In genomic region chr13:33224191-33224590, GRCh38 we compare ENCODE assay signal across 24 cellular contexts.
A peak's percentile ranks its signal among the peaks of the same experiment; 100 is the strongest.
DNase-seq lines count a peak whose midpoint lies in the region; ATAC-seq, FAIRE-seq and TF ChIP-seq lines count a peak whose summit lies in the region.
"Had no signal": no experiment of that assay in that cellular context is flagged by ENCODE, and none has a peak within 500 bp of the region (broad histone marks: within the 10 kb centered on the region; RNA-seq: fewer than 3 reads in every experiment).

No MANE protein-coding gene starts in this region.

- H3K9me3 ChIP-seq in ascending aorta (peaks cover 0 to 4% of the 10 kb centered on the region in 2 donors), keratinocyte (ENCODE audit: control insufficient read depth, low read depth, low read length) (peaks cover 4% of the 10 kb centered on the region), BE2C (peaks cover 5% of the 10 kb centered on the region; the same call in 1 of the 2 replicates)
- H3K9me3 ChIP-seq: A549 had no signal

- no peak overlapping the region for H2AFZ ChIP-seq in keratinocyte (ENCODE audit: control insufficient read depth, low read length)
- H2AFZ ChIP-seq: GM23248 had no signal

- ATAC-seq in GM21515 (IDR thresholded peaks at IDR 0.05; ENCODE audit: unreplicated experiment): no peak
- ATAC-seq: A549 had no signal

- DNase-seq in GM12891 (ENCODE audit: insufficient read length, low spot score) (no peak), ascending aorta (ENCODE audit: low spot score in 2 of 2) (no peak), chondrocyte (ENCODE audit: low spot score) (no peak), keratinocyte (ENCODE audit: low read depth, low spot score) (no peak), progenitor cell of endocrine pancreas (ENCODE audit: low spot score, unreplicated experiment) (no peak), BE2C (no peak)
- no peak for DNase-seq in activated T-cell treated with anti-CD3 and anti-CD28 coated beads, Interleukin-2, amount 50 U/mL, for 48 hours
- DNase-seq: 8988T; ACHN; AML-193; C1 segment of cervical spinal cord; Calu3; CD4-positive, alpha-beta memory T cell; COR-L47; DMS53; DMS79 treated with DMSO at 0.1 percent for 48 hours; GF-D8; GM23248; H7; HCEC 1CT had no signal

- H3K27ac ChIP-seq in ascending aorta: peak overlapping the region; percentile 54 to 57
- no peak overlapping the region for H3K27ac ChIP-seq in keratinocyte (ENCODE audit: control insufficient read depth, insufficient read depth, low read length)
- H3K27ac ChIP-seq: A549, GM23248 had no signal

- dilution Hi-C loops in keratinocyte (cut with MboI; ENCODE audit: extremely low pct_ligation_motif_present, low sequenced_read_pairs): no loop called here

- peak; percentile 23 for FAIRE-seq in GM12891 (lab: Jason Lieb, UNC)
- FAIRE-seq in keratinocyte (lab: Jason Lieb, UNC): peak; percentile 39
- FAIRE-seq: A549, GM12892, H1 had no signal

- H3K27me3 Mint-ChIP-seq in chondrocyte (ENCODE audit: low read depth) (no peaks in the 10 kb centered on the region), progenitor cell of endocrine pancreas (no peaks in the 10 kb centered on the region)
- H3K27me3 Mint-ChIP-seq: CD4-positive, alpha-beta memory T cell had no signal

- H3K4me3 Mint-ChIP-seq in chondrocyte (ENCODE audit: unreplicated experiment) (no peak overlapping the region), progenitor cell of endocrine pancreas (ENCODE audit: low read depth) (no peak overlapping the region)
- H3K4me3 Mint-ChIP-seq: CD4-positive, alpha-beta memory T cell had no signal

- peaks cover 40% of the 10 kb centered on the region for H3K79me2 ChIP-seq in keratinocyte (ENCODE audit: control insufficient read depth, insufficient read depth, low read length)

- peaks cover 3% of the 10 kb centered on the region for H3K36me3 Mint-ChIP-seq in chondrocyte (ENCODE audit: low read depth)
- peaks cover 1% of the 10 kb centered on the region for H3K36me3 Mint-ChIP-seq in progenitor cell of endocrine pancreas (ENCODE audit: insufficient read depth)
- H3K36me3 Mint-ChIP-seq: CD4-positive, alpha-beta memory T cell had no signal

- H3K27me3 ChIP-seq in ascending aorta (no peaks in the 10 kb centered on the region), keratinocyte (ENCODE audit: control insufficient read depth, extremely low read depth, insufficient read depth, low read length) (no peaks in the 10 kb centered on the region), BE2C (no peaks in the 10 kb centered on the region)

- H3K9ac ChIP-seq in keratinocyte (ENCODE audit: control insufficient read depth, extremely low read depth, insufficient read depth, low read length): no peak overlapping the region
- H3K9ac ChIP-seq: GM23248 had no signal

- TF ChIP-seq POLR2A in GM12891 (IDR thresholded peaks at IDR 0.05; ENCODE audit: low read depth, low read length): no peak

- H3K4me3 ChIP-seq in ascending aorta (no peak overlapping the region), keratinocyte (ENCODE audit: control insufficient read depth in 2 of 3, extremely low read depth in 1 of 3, insufficient read depth in 2 of 3, low read depth in 1 of 3, low read length in 3 of 3) (no peak overlapping the region), BE2C (ENCODE audit: low read depth, low read length) (no peak overlapping the region)
- H3K4me3 ChIP-seq: A549, GM23248 had no signal

- peaks cover 2% of the 10 kb centered on the region for H3K9me1 ChIP-seq in keratinocyte (ENCODE audit: control insufficient read depth, extremely low read depth, insufficient read depth, low read length)

- no peak for TF ChIP-seq CTCF in ascending aorta (IDR thresholded peaks at IDR 0.05)
- no peak for TF ChIP-seq CTCF in chondrocyte (IDR thresholded peaks at IDR 0.05)
- TF ChIP-seq CTCF in keratinocyte (optimal IDR thresholded peaks at IDR 0.05 in 1 of 3, IDR thresholded peaks at IDR 0.05 in 1 of 3, conservative IDR thresholded peaks at IDR 0.05 in 1 of 3; ENCODE audit: extremely low read depth in 1 of 3, insufficient read depth in 2 of 3, low read length in 3 of 3): no peak
- no peak for TF ChIP-seq CTCF in progenitor cell of endocrine pancreas (IDR thresholded peaks at IDR 0.05; ENCODE audit: unreplicated experiment)
- TF ChIP-seq CTCF in BE2C (IDR thresholded peaks at IDR 0.05; ENCODE audit: low read depth, low read length): no peak

- H3K4me1 ChIP-seq in ascending aorta: peaks cover 0 to 12% of the 10 kb centered on the region in 2 donors
- H3K4me1 ChIP-seq in keratinocyte (ENCODE audit: control insufficient read depth, extremely low read depth, insufficient read depth, low read length): peaks cover 9% of the 10 kb centered on the region
- peaks cover 15% of the 10 kb centered on the region for H3K4me1 ChIP-seq in BE2C

- H3K4me2 ChIP-seq in keratinocyte (ENCODE audit: control insufficient read depth, extremely low read depth, insufficient read depth, low read depth, low read length): no peak overlapping the region
- H3K4me2 ChIP-seq: A549 had no signal

- peaks cover 5% of the 10 kb centered on the region for H3K9me3 Mint-ChIP-seq in chondrocyte (ENCODE audit: low read depth)
- peaks cover 4% of the 10 kb centered on the region for H3K9me3 Mint-ChIP-seq in progenitor cell of endocrine pancreas (ENCODE audit: low read depth)

- H3K4me1 Mint-ChIP-seq in chondrocyte (ENCODE audit: low read depth): peaks cover 48% of the 10 kb centered on the region
- H3K4me1 Mint-ChIP-seq in progenitor cell of endocrine pancreas (ENCODE audit: low read depth): peaks cover 9% of the 10 kb centered on the region

- H3K36me3 ChIP-seq in ascending aorta (no peaks in the 10 kb centered on the region), keratinocyte (ENCODE audit: control insufficient read depth in 2 of 2, extremely low read depth in 1 of 2, insufficient read depth in 2 of 2, low read length in 2 of 2) (peaks cover 4 to 9% of the 10 kb centered on the region in 2 experiments), BE2C (no peaks in the 10 kb centered on the region)

- H3K27ac Mint-ChIP-seq in chondrocyte (ENCODE audit: unreplicated experiment): peak overlapping the region; percentile 70
- H3K27ac Mint-ChIP-seq in progenitor cell of endocrine pancreas: no peak overlapping the region
- H3K27ac Mint-ChIP-seq: CD4-positive, alpha-beta memory T cell had no signal

- intact Hi-C loops in ascending aorta (cut with DNase I): loop anchor here (10.0 kb wide), 1 partner anchor 639 kb away; the partner anchor contains the start of gene PDS5B

- no peaks in the 10 kb centered on the region for H4K20me1 ChIP-seq in keratinocyte (ENCODE audit: control insufficient read depth, extremely low read depth, insufficient read depth, low read length)

TF ChIP-seq in GM12891, 5 proteins besides CTCF, POLR2A, EP300 and RAD21:
- TF ChIP-seq PAX5 (IDR thresholded peaks at IDR 0.05; ENCODE audit: insufficient read depth, low read length, severe bottlenecking) (no peak), POU2F2 (IDR thresholded peaks at IDR 0.05; ENCODE audit: low read depth, low read length) (no peak), SPI1 (IDR thresholded peaks at IDR 0.05; ENCODE audit: low read depth, low read length) (no peak)
